ENCODE assay signal across 22 cellular contexts in the genomic region with DNA sequence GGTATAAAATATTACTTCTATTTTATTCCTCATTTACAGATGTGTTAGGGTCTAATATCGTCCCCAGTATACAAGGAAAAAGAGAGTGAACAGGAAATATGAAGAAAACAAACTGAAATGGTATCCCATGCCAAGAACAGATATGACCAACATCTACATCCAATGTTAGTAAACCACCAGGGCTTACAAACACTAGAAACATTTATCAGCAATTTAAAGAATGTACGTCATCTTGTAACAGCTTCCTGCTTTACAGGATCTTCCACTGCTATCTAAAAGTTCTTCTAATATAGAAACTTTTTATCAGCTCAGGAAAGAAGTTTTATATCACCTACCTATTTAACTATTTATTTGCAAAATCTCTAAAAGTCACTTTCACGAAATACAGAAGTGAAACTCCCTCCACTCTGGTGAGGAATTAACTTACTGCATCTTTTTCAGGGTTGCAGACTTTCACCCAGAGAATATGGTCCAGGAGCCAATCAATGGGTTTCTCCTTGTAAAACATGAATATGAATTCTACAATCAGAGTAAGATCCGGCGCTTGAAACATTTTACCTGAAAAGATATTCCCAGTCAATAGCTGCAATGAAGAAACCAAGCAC. TPM values are rescaled to one million over a fixed set of nuclear protein-coding genes. Genes with fewer than 3 reads are reported as not detected.
DNase-seq lines count a peak whose midpoint lies in the region; ATAC-seq lines count a peak whose summit lies in the region.
"Had no signal": no experiment of that assay in that cellular context is flagged by ENCODE, and none has a peak within 500 bp of the region (broad histone marks: within the 10 kb centered on the region; RNA-seq: fewer than 3 reads in every experiment).

No MANE protein-coding gene starts in this region.

- no peak overlapping the region for H3K9ac ChIP-seq in adipocyte (ENCODE audit: low read length)

- H3K4me1 Mint-ChIP-seq in activated naive CD4-positive, alpha-beta T cell treated with anti-CD3 and anti-CD28 coated beads for 36 hours (ENCODE audit: low read depth) = peaks cover 5% of the 10 kb centered on the region
- H3K4me1 Mint-ChIP-seq: stimulated activated naive B cell treated with anti-CD40 and anti-IgM and Interleukin-4, amounts not matched to agents 10 μg/mL and 1 μg/mL and 100 μg/mL, for 72 hours had no signal

- peak; percentile 42 for ATAC-seq in GM18861 (IDR thresholded peaks at IDR 0.05; ENCODE audit: unreplicated experiment)
- no peak for ATAC-seq in GM19324 (IDR thresholded peaks at IDR 0.05; ENCODE audit: low FRiP score, unreplicated experiment)
- no peak for ATAC-seq in GM21723 (IDR thresholded peaks at IDR 0.05; ENCODE audit: unreplicated experiment)
- ATAC-seq: PC-3; stimulated activated naive B cell treated with anti-CD40 and anti-IgM and Interleukin-4, amounts not matched to agents 10 μg/mL and 1 μg/mL and 100 μg/mL, for 72 hours had no signal

- no peak overlapping the region for H3K4me3 Mint-ChIP-seq in activated naive CD4-positive, alpha-beta T cell treated with anti-CD3 and anti-CD28 coated beads for 36 hours
- H3K4me3 Mint-ChIP-seq: stimulated activated naive B cell treated with anti-CD40 and anti-IgM and Interleukin-4, amounts not matched to agents 10 μg/mL and 1 μg/mL and 100 μg/mL, for 72 hours had no signal

- no peaks in the 10 kb centered on the region for H3K9me3 Mint-ChIP-seq in activated naive CD4-positive, alpha-beta T cell treated with anti-CD3 and anti-CD28 coated beads for 36 hours
- H3K9me3 Mint-ChIP-seq: stimulated activated naive B cell treated with anti-CD40 and anti-IgM and Interleukin-4, amounts not matched to agents 10 μg/mL and 1 μg/mL and 100 μg/mL, for 72 hours had no signal

- no peaks in the 10 kb centered on the region for H3K27me3 Mint-ChIP-seq in activated naive CD4-positive, alpha-beta T cell treated with anti-CD3 and anti-CD28 coated beads for 36 hours (ENCODE audit: low read depth)
- H3K27me3 Mint-ChIP-seq: stimulated activated naive B cell treated with anti-CD40 and anti-IgM and Interleukin-4, amounts not matched to agents 10 μg/mL and 1 μg/mL and 100 μg/mL, for 72 hours had no signal

- intact Hi-C loops in activated naive CD4-positive, alpha-beta T cell treated with anti-CD3 and anti-CD28 coated beads for 36 hours (cut with micrococcal nuclease) = no loop called here

- no peak for DNase-seq in activated naive CD4-positive, alpha-beta T cell treated with anti-CD3 and anti-CD28 coated beads for 36 hours
- no peak for DNase-seq in activated naive CD4-positive, alpha-beta T cell (lab: John Stamatoyannopoulos, UW)
- DNase-seq in adipocyte (ENCODE audit: low read depth) (peak; percentile 15), non-pigmented ciliary epithelial cell (ENCODE audit: low read depth) (peak; percentile 4), activated gamma-delta T cell (lab: John Stamatoyannopoulos, UW) (no peak)
- DNase-seq: activated CD4-positive, alpha-beta T cell treated with anti-CD3 and anti-CD28 coated beads for 4 hours; activated gamma-delta T cell treated with Interleukin-2 at 50 U/mL for 16 hours; effector CD8-positive, alpha-beta T cell; KBM-7; NCI-H187 treated with DMSO at 0.1 percent for 48 hours; NCI-H2227 treated with DMSO at 0.1 percent for 48 hours; NCI-H82; occipital lobe; PC-3; SHP77; stimulated activated naive B cell treated with anti-CD40 and anti-IgM and Interleukin-4, amounts not matched to agents 10 μg/mL and 1 μg/mL and 100 μg/mL, for 72 hours; testis had no signal

- peak overlapping the region; percentile 55 for H3K27ac Mint-ChIP-seq in activated naive CD4-positive, alpha-beta T cell treated with anti-CD3 and anti-CD28 coated beads for 36 hours
- H3K27ac Mint-ChIP-seq: stimulated activated naive B cell treated with anti-CD40 and anti-IgM and Interleukin-4, amounts not matched to agents 10 μg/mL and 1 μg/mL and 100 μg/mL, for 72 hours had no signal

- H3K9me3 ChIP-seq in adipocyte (ENCODE audit: control insufficient read depth, low read length) = no peaks in the 10 kb centered on the region
- H3K9me3 ChIP-seq: esophagus muscularis mucosa, testis had no signal

- no peaks in the 10 kb centered on the region for H3K36me3 ChIP-seq in adipocyte (ENCODE audit: control insufficient read depth, insufficient read depth, low read length, severe bottlenecking)

- no peak overlapping the region for H3K4me3 ChIP-seq in adipocyte (ENCODE audit: low read length)
- H3K4me3 ChIP-seq: esophagus muscularis mucosa, smooth muscle cell, testis had no signal

- H3K27me3 ChIP-seq in adipocyte (replicated peaks; ENCODE audit: control insufficient read depth, insufficient read depth, low read length) = no peaks in the 10 kb centered on the region
- H3K27me3 ChIP-seq: esophagus muscularis mucosa, testis had no signal

- H3K4me1 ChIP-seq in adipocyte (ENCODE audit: control insufficient read depth, insufficient read depth, low read length) = no peaks in the 10 kb centered on the region
- H3K4me1 ChIP-seq: esophagus muscularis mucosa, testis had no signal

- peaks cover 16% of the 10 kb centered on the region for H3K36me3 Mint-ChIP-seq in activated naive CD4-positive, alpha-beta T cell treated with anti-CD3 and anti-CD28 coated beads for 36 hours (ENCODE audit: low read depth)

- CTCF ChIA-PET in activated naive CD4-positive, alpha-beta T cell treated with anti-CD3 and anti-CD28 coated beads for 36 hours (lab: Charles Lee) = interaction anchor here (1.8 kb wide), 1 partner anchor 39 kb away, joined by 5 read pairs; no protein-coding TSS in a partner anchor

RNA-seq across cellular contexts. Expression of a gene that starts 35.2 kb away (rescaled TPM):
- total RNA-seq in activated naive CD4-positive, alpha-beta T cell treated with anti-CD3 and anti-CD28 coated beads for 36 hours = 10 to 100 TPM; 23.0 to 24.1 TPM

RNA-seq across cellular contexts. Expression of a gene that starts 35.3 kb away (rescaled TPM):
- 10 to 100 TPM; 34.4 to 37.8 TPM for total RNA-seq in activated naive CD4-positive, alpha-beta T cell treated with anti-CD3 and anti-CD28 coated beads for 36 hours

Comparison
In these comparisons a context has a peak if more than half of its experiments do, and no peak if none do; other contexts are left out.
1. DNase-seq: peak in adipocyte (single experiment) and non-pigmented ciliary epithelial cell (single experiment); none in activated naive CD4-positive, alpha-beta T cell treated with anti-CD3 and anti-CD28 coated beads for 36 hours (single experiment), activated naive CD4-positive, alpha-beta T cell (0 of 4) and activated gamma-delta T cell (single experiment).